Comparison of ENCODE assay signal across 18 cellular contexts in the genomic region with DNA sequence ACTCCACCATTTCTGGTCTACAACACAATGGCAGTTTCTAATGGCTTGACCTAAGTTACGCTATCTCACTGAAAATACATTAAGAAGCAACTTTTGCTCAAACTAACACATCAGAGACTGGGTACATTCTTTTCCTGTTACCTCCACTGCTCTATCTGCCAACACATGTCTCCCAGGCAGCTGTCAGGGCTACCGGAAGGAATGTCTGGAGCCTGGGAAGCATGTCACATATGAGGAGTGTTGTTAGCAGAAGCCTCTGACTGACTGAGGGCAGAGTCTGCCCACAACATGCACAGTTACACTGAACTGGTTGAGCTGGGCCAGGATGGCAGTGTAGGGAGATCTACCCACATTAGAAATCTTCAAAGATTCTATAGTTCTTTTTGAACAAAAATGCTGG.
"Had no signal": no experiment of that assay in that cellular context is flagged by ENCODE, and none has a peak within 500 bp of the region (broad histone marks: within the 10 kb centered on the region; RNA-seq: fewer than 3 reads in every experiment).

No MANE protein-coding gene starts in this region.

- ATAC-seq: activated naive CD8-positive, alpha-beta T cell treated with anti-CD3 and anti-CD28 coated beads, Interleukin-2, amount 50 U/mL, for 24 hours; effector memory CD8-positive, alpha-beta T cell; stimulated activated effector memory CD8-positive, alpha-beta T cell treated with anti-CD3 and anti-CD28 coated beads, Interleukin-12 subunit alpha, Interleukin-12 subunit beta, amount 100 ng/mL, for 72 hours had no signal

- H3K4me2 ChIP-seq: smooth muscle cell had no signal

- H3K4me1 ChIP-seq: vagina had no signal

- H3K4me3 Mint-ChIP-seq: activated naive CD8-positive, alpha-beta T cell treated with anti-CD3 and anti-CD28 coated beads, Interleukin-2, amount 50 U/mL, for 24 hours; central memory CD8-positive, alpha-beta T cell; dendritic cell treated with granulocyte-macrophage colony-stimulating factor and Interleukin-4, amounts not matched to agents 40 ng/mL and 50 ng/mL, for 4 days; effector memory CD8-positive, alpha-beta T cell; mesothelial cell of epicardium; naive B cell; stimulated activated effector memory CD8-positive, alpha-beta T cell treated with anti-CD3 and anti-CD28 coated beads, Interleukin-12 subunit alpha, Interleukin-12 subunit beta, amount 100 ng/mL, for 72 hours had no signal

- H3K27ac ChIP-seq: heart left ventricle, parathyroid adenoma, tibial artery, vagina had no signal

- H3K9ac ChIP-seq: parathyroid adenoma had no signal

- H3K4me3 ChIP-seq: heart left ventricle, smooth muscle cell, tibial artery, vagina had no signal

- H3K9me3 ChIP-seq: vagina had no signal

- H3K27ac Mint-ChIP-seq: activated naive CD8-positive, alpha-beta T cell treated with anti-CD3 and anti-CD28 coated beads, Interleukin-2, amount 50 U/mL, for 24 hours; dendritic cell treated with granulocyte-macrophage colony-stimulating factor and Interleukin-4, amounts not matched to agents 40 ng/mL and 50 ng/mL, for 4 days; effector memory CD8-positive, alpha-beta T cell; mesothelial cell of epicardium; naive B cell; stimulated activated effector memory CD8-positive, alpha-beta T cell treated with anti-CD3 and anti-CD28 coated beads, Interleukin-12 subunit alpha, Interleukin-12 subunit beta, amount 100 ng/mL, for 72 hours had no signal

- H3K27me3 Mint-ChIP-seq: activated naive CD8-positive, alpha-beta T cell treated with anti-CD3 and anti-CD28 coated beads, Interleukin-2, amount 50 U/mL, for 24 hours; central memory CD8-positive, alpha-beta T cell; dendritic cell treated with granulocyte-macrophage colony-stimulating factor and Interleukin-4, amounts not matched to agents 40 ng/mL and 50 ng/mL, for 4 days; effector memory CD8-positive, alpha-beta T cell; naive B cell had no signal

- H3K27me3 ChIP-seq: heart left ventricle, tibial artery, vagina had no signal

- H2AFZ ChIP-seq: parathyroid adenoma had no signal

- DNase-seq: activated CD4-positive, alpha-beta T cell treated with anti-CD3 and anti-CD28 coated beads for 1 hour; activated CD4-positive, alpha-beta T cell treated with anti-CD3 and anti-CD28 coated beads, Interleukin-2, amount 50 U/mL, for 48 hours; activated naive CD8-positive, alpha-beta T cell treated with anti-CD3 and anti-CD28 coated beads, Interleukin-2, amount 50 U/mL, for 24 hours; activated T-cell treated with anti-CD3 and anti-CD28 coated beads, Interleukin-2, amount 50 U/mL, for 48 hours; effector memory CD8-positive, alpha-beta T cell; erythroblast; heart left ventricle; kidney; naive B cell; SW 1271; tibial artery had no signal

- H3K4me1 Mint-ChIP-seq: activated naive CD8-positive, alpha-beta T cell treated with anti-CD3 and anti-CD28 coated beads, Interleukin-2, amount 50 U/mL, for 24 hours; central memory CD8-positive, alpha-beta T cell; mesothelial cell of epicardium; naive B cell; stimulated activated effector memory CD8-positive, alpha-beta T cell treated with anti-CD3 and anti-CD28 coated beads, Interleukin-12 subunit alpha, Interleukin-12 subunit beta, amount 100 ng/mL, for 72 hours had no signal

- H3K79me2 ChIP-seq: parathyroid adenoma had no signal
